Comparison of ENCODE assay signal across 10 cellular contexts in the genomic region with DNA sequence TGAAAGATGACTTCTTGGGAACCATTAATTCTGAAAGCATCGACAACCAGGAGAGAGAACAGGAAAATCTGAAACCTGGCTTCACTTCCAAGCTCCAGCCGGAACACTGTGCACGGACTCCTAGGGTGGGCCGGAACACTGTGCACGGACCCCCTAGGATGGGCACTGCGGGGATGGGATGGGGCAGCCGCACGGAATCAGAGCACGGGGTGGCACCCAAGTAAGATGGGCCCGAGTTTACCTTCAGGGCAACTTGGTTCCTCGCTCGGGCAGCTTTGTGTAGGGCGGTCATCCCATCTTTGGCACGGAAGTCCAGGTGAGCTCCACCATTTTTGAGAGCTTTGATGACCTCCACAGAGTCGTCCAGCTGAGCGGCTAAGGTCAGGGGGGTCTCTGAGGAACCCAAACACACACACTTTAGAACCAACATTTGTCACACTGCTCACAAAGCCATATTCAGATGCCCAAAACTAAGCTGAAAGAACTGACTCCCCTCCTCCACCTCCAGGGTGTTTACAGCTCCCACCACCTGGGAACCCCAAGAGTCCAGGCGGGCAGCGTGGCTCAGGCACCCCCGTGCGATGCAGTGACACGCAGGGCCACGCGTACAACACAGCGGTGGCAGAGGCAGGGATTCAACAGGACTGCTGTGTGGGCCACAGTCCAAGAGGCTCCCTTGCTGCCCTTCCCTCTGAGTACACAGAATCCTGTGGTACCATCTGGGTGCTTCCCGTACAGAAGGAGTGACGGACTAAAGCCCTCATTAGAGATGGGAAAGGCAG.
"Had no signal": no experiment of that assay in that cellular context is flagged by ENCODE, and none has a peak within 500 bp of the region (broad histone marks: within the 10 kb centered on the region; RNA-seq: fewer than 3 reads in every experiment).

No MANE protein-coding gene starts in this region.

- H3K4me3 Mint-ChIP-seq: GM23338, HFFc6 had no signal

- H3K27ac Mint-ChIP-seq: GM23338, HFFc6 had no signal

- DNase-seq: HFFc6, IMR-90, KG1 had no signal

- H3K4me2 ChIP-seq: GM23338 had no signal

- ATAC-seq: GM23338, HCT116, K562 had no signal

- H3K4me1 ChIP-seq: HAP-1 had no signal

- H3K36me3 ChIP-seq: HAP-1 had no signal

- H3K9me3 Mint-ChIP-seq: GM23338 had no signal

- FAIRE-seq: H1, H54, K562 had no signal

- H3K4me3 ChIP-seq: GM23338, HAP-1, K562 had no signal

- H3K9me3 ChIP-seq: HAP-1 had no signal

- H3K27ac ChIP-seq: HL-60 had no signal

- H2AFZ ChIP-seq: GM23338 had no signal
